In the genomic region with DNA sequence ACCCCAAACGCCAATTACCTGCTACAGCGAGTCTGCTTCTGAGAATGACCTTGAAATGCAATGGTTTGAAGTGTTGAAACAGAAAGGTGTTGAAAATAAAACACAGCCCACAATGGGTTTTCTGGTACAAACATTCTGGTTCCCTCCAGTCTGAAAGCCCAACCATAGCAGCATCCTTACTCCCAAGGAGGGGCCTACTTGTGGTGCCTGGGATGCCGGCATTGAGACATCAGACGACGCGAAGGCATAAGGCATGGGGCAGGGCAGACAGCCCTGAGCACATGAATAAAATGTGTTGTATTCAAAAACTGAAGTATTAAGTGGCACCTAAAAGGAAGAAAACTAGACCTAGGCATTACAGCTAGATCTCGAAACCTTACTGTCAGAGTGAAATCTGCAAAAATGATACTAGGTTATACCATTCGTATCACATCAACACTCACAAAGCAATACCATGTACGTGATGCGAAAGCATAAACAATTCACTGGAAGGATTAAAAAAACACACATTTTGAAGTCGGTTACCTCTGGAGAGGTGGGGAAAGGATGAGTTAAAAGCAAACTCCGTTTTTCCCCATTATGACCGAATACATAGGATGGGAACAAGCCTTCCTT, we compare ENCODE assay signal across 8 cellular contexts.
DNase-seq lines count a peak whose midpoint lies in the region; ATAC-seq and TF ChIP-seq lines count a peak whose summit lies in the region.

No MANE protein-coding gene starts in this region.

- DNase-seq in activated effector memory CD4-positive, alpha-beta T cell treated with anti-CD3 and anti-CD28 coated beads, Interleukin-2, amount 50 U/mL, for 16 hours, result peak; percentile 63
- no peak for DNase-seq in activated effector memory CD4-positive, alpha-beta T cell treated with Interleukin-2 at 50 U/mL for 16 hours
- DNase-seq in foreskin fibroblast (peak in 1 of 2 donors; percentile 41), skeletal muscle cell (ENCODE audit: low read depth) (no peak), HPDE6-E6E7 (ENCODE audit: extremely low spot score) (no peak)

- peak overlapping the region; percentile 81 to 92 for H3K4me3 ChIP-seq in foreskin fibroblast (ENCODE audit: low read depth in 1 of 2, low read length in 2 of 2)
- H3K4me3 ChIP-seq in skeletal muscle cell (ENCODE audit: low read depth, low read length), result peak overlapping the region; percentile 86

- ATAC-seq in HG02870 (IDR thresholded peaks at IDR 0.05; ENCODE audit: unreplicated experiment) (no peak), HG02981 (IDR thresholded peaks at IDR 0.05; ENCODE audit: unreplicated experiment) (no peak)

- TF ChIP-seq CTCF in VCaP (conservative IDR thresholded peaks at IDR 0.05), result no peak
- no peak for TF ChIP-seq CTCF in foreskin fibroblast (IDR thresholded peaks at IDR 0.05; ENCODE audit: low read depth, low read length)

- peak overlapping the region; percentile 77 for H3K27ac ChIP-seq in VCaP
